9 cellular contexts compared by ENCODE assay signal in the genomic region with DNA sequence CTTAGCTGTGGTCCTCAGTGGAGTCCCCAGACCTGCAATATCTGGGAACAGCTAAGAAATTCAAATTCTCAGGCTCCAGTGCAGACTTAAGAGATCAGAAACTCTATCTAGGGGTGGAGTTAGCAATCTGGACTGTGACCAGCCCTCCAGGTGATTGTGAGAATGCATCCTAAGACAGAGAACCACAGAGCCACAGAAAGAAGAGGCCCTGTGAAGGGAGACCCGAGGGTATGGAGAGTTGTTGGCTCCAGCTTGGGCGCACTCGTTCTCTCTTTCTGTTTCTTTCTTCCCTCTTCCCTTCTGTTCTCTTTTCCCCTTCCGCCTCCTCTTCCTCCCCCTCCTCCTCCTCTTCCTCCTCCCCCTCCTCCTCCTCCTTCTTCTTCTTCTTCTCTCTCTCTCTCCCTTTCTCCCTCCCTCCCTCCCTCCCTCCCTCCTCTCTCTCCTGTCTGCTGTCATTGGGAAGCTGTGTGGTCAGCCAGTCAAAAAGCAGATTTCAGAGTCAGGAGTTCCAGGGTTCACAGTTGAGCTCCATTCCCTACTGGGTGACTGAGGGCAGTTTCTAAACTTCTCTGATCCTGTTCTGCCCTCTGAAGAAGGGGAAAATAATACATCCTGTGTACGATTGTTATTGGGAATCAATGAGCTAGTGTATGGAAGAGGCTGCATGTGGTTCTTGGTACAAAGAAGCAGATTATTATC.
DNase-seq lines count a peak whose midpoint lies in the region; ATAC-seq and TF ChIP-seq lines count a peak whose summit lies in the region.
"Had no signal": no experiment of that assay in that cellular context is flagged by ENCODE, and none has a peak within 500 bp of the region (broad histone marks: within the 10 kb centered on the region; RNA-seq: fewer than 3 reads in every experiment).

No MANE protein-coding gene starts in this region.

- DNase-seq in body of pancreas (no peak), naive B cell (no peak), HPDE6-E6E7 (ENCODE audit: extremely low spot score) (no peak), amygdala (lab: John Stamatoyannopoulos, UW) (no peak), GF-D8 (lab: John Stamatoyannopoulos, UW) (no peak)
- DNase-seq: stimulated activated CD4-positive, alpha-beta T cell treated with anti-CD3 and anti-CD28 coated beads, Interleukin-2, amount 100 ng/mL, for 24 hours had no signal

- H3K4me1 ChIP-seq in ES-I3 (ENCODE audit: insufficient read depth, low read length): peaks cover 66% of the 10 kb centered on the region
- H3K4me1 ChIP-seq in body of pancreas: peaks cover 57% of the 10 kb centered on the region

- peak; percentile 41 for ATAC-seq in HG03045 (IDR thresholded peaks at IDR 0.05; ENCODE audit: unreplicated experiment)
- no peak for ATAC-seq in body of pancreas
- ATAC-seq in naive B cell (ENCODE audit: low read depth in 2 of 2): no peak
- no peak for ATAC-seq in GM19035 (IDR thresholded peaks at IDR 0.05; ENCODE audit: unreplicated experiment)

- H3K9ac ChIP-seq in ES-I3 (ENCODE audit: low read depth, low read length): peak overlapping the region; percentile 48

- H3K4me3 Mint-ChIP-seq in naive B cell: peak overlapping the region in 5 of 8 donors; percentile 9 to 74 (median 30)

- no peak overlapping the region for H3K4me3 ChIP-seq in body of pancreas

- no peaks in the 10 kb centered on the region for H3K36me3 Mint-ChIP-seq in naive B cell

- intact Hi-C loops in body of pancreas (cut with DNase I): loop anchor here (5.0 kb wide), 1 partner anchor 165 kb away; a partner anchor contains a TSS

- peak overlapping the region in 3 of 4 donors; percentile 40 to 71 (median 58) for H3K27ac ChIP-seq in body of pancreas

- TF ChIP-seq POLR2A in body of pancreas (IDR thresholded peaks at IDR 0.05): no peak

- no peaks in the 10 kb centered on the region for H3K36me3 ChIP-seq in ES-I3 (ENCODE audit: insufficient read depth, low read length)
- no peaks in the 10 kb centered on the region for H3K36me3 ChIP-seq in body of pancreas (replicated peaks in 1 of 2; ENCODE audit: insufficient read depth in 1 of 2, low read depth in 2 of 2)

- no peak for TF ChIP-seq CTCF in body of pancreas (IDR thresholded peaks at IDR 0.05)

- no peaks in the 10 kb centered on the region for H3K9me3 Mint-ChIP-seq in naive B cell

- H3K27me3 Mint-ChIP-seq in naive B cell: no peaks in the 10 kb centered on the region

- WGBS in body of pancreas, 2 donors: 62 to 81% methylated on average over 5 of the region's 5 CpGs

- H3K27me3 ChIP-seq in body of pancreas: no peaks in the 10 kb centered on the region

- peaks cover 51 to 72% (median 51%) of the 10 kb centered on the region in 3 donors for H3K4me1 Mint-ChIP-seq in naive B cell

- H3K27ac Mint-ChIP-seq in naive B cell: peak overlapping the region in 4 of 6 donors; percentile 46 to 80 (median 56)

- H3K9me3 ChIP-seq in ES-I3 (ENCODE audit: control insufficient read depth, insufficient read depth, low read length) (no peaks in the 10 kb centered on the region), body of pancreas (no peaks in the 10 kb centered on the region)
